Comparison of ENCODE assay signal across 1 cellular context in the genomic region with DNA sequence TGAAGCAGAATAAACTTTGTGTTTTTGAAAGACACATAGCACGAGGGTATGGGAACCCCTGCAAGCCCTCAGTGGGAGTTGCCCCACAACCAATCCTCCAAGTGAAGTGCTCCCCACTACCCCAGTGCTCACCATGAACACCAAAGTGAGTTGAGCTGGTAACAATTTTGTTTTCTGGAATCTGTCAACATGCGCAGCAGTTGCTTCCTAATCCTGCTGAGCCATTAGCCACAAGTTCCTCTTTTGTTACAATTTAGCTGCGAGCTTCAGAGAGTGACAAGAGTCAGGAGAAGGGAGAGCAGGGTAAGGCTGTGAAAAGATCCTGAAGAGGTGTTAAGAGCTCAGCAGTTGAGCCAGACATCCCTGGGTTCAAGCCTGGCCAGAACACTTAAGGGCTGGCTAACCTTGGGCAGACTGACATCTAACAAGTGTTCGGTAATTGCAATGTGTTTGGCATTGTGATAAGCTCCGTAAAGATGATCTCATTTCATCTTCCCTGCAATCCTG.
TF ChIP-seq lines count a peak whose summit lies in the region.

No MANE protein-coding gene starts in this region.

TF ChIP-seq in HEK293, 187 proteins besides CTCF, POLR2A, EP300 and RAD21 (continued from another document):
- TF ChIP-seq, protein P1, sequence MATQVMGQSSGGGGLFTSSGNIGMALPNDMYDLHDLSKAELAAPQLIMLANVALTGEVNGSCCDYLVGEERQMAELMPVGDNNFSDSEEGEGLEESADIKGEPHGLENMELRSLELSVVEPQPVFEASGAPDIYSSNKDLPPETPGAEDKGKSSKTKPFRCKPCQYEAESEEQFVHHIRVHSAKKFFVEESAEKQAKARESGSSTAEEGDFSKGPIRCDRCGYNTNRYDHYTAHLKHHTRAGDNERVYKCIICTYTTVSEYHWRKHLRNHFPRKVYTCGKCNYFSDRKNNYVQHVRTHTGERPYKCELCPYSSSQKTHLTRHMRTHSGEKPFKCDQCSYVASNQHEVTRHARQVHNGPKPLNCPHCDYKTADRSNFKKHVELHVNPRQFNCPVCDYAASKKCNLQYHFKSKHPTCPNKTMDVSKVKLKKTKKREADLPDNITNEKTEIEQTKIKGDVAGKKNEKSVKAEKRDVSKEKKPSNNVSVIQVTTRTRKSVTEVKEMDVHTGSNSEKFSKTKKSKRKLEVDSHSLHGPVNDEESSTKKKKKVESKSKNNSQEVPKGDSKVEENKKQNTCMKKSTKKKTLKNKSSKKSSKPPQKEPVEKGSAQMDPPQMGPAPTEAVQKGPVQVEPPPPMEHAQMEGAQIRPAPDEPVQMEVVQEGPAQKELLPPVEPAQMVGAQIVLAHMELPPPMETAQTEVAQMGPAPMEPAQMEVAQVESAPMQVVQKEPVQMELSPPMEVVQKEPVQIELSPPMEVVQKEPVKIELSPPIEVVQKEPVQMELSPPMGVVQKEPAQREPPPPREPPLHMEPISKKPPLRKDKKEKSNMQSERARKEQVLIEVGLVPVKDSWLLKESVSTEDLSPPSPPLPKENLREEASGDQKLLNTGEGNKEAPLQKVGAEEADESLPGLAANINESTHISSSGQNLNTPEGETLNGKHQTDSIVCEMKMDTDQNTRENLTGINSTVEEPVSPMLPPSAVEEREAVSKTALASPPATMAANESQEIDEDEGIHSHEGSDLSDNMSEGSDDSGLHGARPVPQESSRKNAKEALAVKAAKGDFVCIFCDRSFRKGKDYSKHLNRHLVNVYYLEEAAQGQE (tag by site-specific recombination; IDR thresholded peaks at IDR 0.05) = no peak
- TF ChIP-seq ZBTB20 (tag by site-specific recombination; IDR thresholded peaks at IDR 0.05) (no peak), ZIC2 (tag by site-specific recombination; IDR thresholded peaks at IDR 0.05) (peak; percentile 55), ZNF560 (tag by site-specific recombination; IDR thresholded peaks at IDR 0.05; ENCODE audit: borderline replicate concordance) (no peak), ZBTB21 (tag by site-specific recombination; IDR thresholded peaks at IDR 0.05) (no peak), ZNF214 (tag by site-specific recombination; IDR thresholded peaks at IDR 0.05; ENCODE audit: borderline replicate concordance) (no peak), ZNF184 (tag by site-specific recombination; IDR thresholded peaks at IDR 0.05) (no peak), ZNF571 (tag by site-specific recombination; IDR thresholded peaks at IDR 0.05) (no peak), SCRT2 (tag by site-specific recombination; IDR thresholded peaks at IDR 0.05) (peak; percentile 86), KLF9 (tag by site-specific recombination; IDR thresholded peaks at IDR 0.05; ENCODE audit: low read depth) (no peak), ZSCAN23 (tag by site-specific recombination; IDR thresholded peaks at IDR 0.05) (no peak), ZNF16 (tag by site-specific recombination; IDR thresholded peaks at IDR 0.05; ENCODE audit: low read depth) (no peak), ZNF114 (tag by site-specific recombination; IDR thresholded peaks at IDR 0.05) (no peak), ZNF366 (tag by site-specific recombination; conservative IDR thresholded peaks at IDR 0.05) (0 out of 2 replicates have a peak, but pooled peaks have one; percentile 31), GLI2 (tag by site-specific recombination; IDR thresholded peaks at IDR 0.05; ENCODE audit: borderline replicate concordance, low read depth) (no peak)
- TF ChIP-seq, protein P2, sequence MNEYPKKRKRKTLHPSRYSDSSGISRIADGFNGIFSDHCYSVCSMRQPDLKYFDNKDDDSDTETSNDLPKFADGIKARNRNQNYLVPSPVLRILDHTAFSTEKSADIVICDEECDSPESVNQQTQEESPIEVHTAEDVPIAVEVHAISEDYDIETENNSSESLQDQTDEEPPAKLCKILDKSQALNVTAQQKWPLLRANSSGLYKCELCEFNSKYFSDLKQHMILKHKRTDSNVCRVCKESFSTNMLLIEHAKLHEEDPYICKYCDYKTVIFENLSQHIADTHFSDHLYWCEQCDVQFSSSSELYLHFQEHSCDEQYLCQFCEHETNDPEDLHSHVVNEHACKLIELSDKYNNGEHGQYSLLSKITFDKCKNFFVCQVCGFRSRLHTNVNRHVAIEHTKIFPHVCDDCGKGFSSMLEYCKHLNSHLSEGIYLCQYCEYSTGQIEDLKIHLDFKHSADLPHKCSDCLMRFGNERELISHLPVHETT (tag by site-specific recombination; IDR thresholded peaks at IDR 0.05) = no peak
